ENCODE assay signal across 8 cellular contexts in the genomic region with DNA sequence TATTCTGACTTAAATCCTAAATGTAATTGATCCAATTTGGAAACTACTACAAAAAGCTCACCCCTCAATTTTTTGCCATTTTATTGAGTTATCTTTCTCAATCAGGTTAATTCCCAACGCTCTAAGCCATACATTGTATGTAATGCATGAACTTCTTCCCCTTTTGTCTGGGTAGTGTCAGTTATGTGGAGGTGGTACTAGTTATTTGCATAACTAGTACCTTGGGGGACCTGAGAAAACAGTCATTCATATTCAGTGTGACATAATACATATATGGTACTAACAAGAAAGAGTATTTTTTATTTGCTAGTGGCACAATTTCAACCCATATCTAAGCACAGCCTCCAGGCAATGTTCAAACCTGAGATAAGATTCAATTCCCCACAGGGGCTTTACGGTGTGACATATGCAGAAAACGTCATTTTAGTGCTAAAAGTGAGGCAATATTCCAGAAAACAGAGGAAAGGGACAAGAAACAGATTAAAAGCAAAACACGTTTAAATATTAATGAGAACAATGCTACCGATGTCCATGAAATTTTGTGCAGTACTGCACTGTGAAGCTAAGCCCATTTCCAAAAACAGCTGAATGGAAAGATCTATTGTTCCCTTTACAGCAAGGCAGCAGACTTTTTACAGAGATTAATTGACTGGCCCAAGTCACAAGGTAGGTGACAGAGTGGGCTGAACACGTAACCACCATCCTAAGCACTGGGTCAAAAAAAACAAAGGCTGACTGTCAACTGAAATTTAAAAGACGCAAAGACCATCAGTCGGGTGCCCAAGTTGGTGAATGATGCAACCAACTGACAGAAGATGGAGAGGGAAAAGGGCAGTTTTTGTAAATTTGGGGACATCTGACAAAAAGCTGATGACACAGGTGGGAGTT. TPM values are rescaled to one million over a fixed set of nuclear protein-coding genes. Genes with fewer than 3 reads are reported as not detected.
DNase-seq lines count a peak whose midpoint lies in the region; ATAC-seq, FAIRE-seq and TF ChIP-seq lines count a peak whose summit lies in the region.

No MANE protein-coding gene starts in this region.

- H3K9me3 ChIP-seq in CD8-positive, alpha-beta memory T cell (ENCODE audit: low read length), result no peaks in the 10 kb centered on the region
- H3K9me3 ChIP-seq in Karpas-422 (ENCODE audit: low read length) (no peaks in the 10 kb centered on the region), astrocyte (ENCODE audit: insufficient read depth, low read depth, low read length) (no peaks in the 10 kb centered on the region)

- no peaks in the 10 kb centered on the region for H3K9me3 Mint-ChIP-seq in CD8-positive, alpha-beta memory T cell
- H3K9me3 Mint-ChIP-seq in astrocyte (ENCODE audit: unreplicated experiment), result no peaks in the 10 kb centered on the region
- H3K9me3 Mint-ChIP-seq in mesothelial cell of epicardium, result no peaks in the 10 kb centered on the region

- no peaks in the 10 kb centered on the region for H3K27me3 ChIP-seq in CD8-positive, alpha-beta memory T cell (ENCODE audit: insufficient read depth, low read length, poor library complexity, severe bottlenecking)
- H3K27me3 ChIP-seq in Karpas-422 (ENCODE audit: low read length), result no peaks in the 10 kb centered on the region
- H3K27me3 ChIP-seq in astrocyte (ENCODE audit: insufficient read depth, low read length), result no peaks in the 10 kb centered on the region

- no peaks in the 10 kb centered on the region for H3K27me3 Mint-ChIP-seq in CD8-positive, alpha-beta memory T cell
- H3K27me3 Mint-ChIP-seq in astrocyte (ENCODE audit: low read depth, unreplicated experiment), result no peaks in the 10 kb centered on the region
- H3K27me3 Mint-ChIP-seq in mesothelial cell of epicardium (ENCODE audit: low read depth), result no peaks in the 10 kb centered on the region

- H3K9ac ChIP-seq in Karpas-422 (ENCODE audit: low read length) (peak overlapping the region; percentile 96), astrocyte (ENCODE audit: low read length) (no peak overlapping the region)

- ATAC-seq in HG03196 (IDR thresholded peaks at IDR 0.05; ENCODE audit: unreplicated experiment), result no peak
- ATAC-seq in HG02571 (IDR thresholded peaks at IDR 0.05; ENCODE audit: unreplicated experiment), result no peak

- H3K4me3 Mint-ChIP-seq in CD8-positive, alpha-beta memory T cell, result peak overlapping the region; percentile 84 to 98 (median 88)
- peak overlapping the region; percentile 89 for H3K4me3 Mint-ChIP-seq in astrocyte (ENCODE audit: unreplicated experiment)
- H3K4me3 Mint-ChIP-seq in mesothelial cell of epicardium, result peak overlapping the region; percentile 72

- peak overlapping the region; percentile 54 for H3K4me3 ChIP-seq in CD8-positive, alpha-beta memory T cell (ENCODE audit: low read length)
- H3K4me3 ChIP-seq in Karpas-422 (ENCODE audit: low read length), result peak overlapping the region; percentile 94
- H3K4me3 ChIP-seq in astrocyte (ENCODE audit: insufficient read depth, low read depth, low read length), result no peak overlapping the region

- peak overlapping the region; percentile 81 to 95 (median 92) for H3K27ac Mint-ChIP-seq in CD8-positive, alpha-beta memory T cell
- H3K27ac Mint-ChIP-seq in astrocyte (ENCODE audit: unreplicated experiment) (peak overlapping the region; percentile 31), mesothelial cell of epicardium (peak overlapping the region; percentile 67)

- DNase-seq in CD8-positive, alpha-beta memory T cell, result no peak
- DNase-seq in Karpas-422, result peak; percentile 72
- DNase-seq in astrocyte (ENCODE audit: low read depth), result no peak
- DNase-seq in mesothelial cell of epicardium (ENCODE audit: low spot score in 2 of 2, unreplicated experiment in 2 of 2), result no peak
- no peak for DNase-seq in globus pallidus (ENCODE audit: low spot score)
- no peak for DNase-seq in occipital lobe (lab: John Stamatoyannopoulos, UW)

- FAIRE-seq in astrocyte (lab: Jason Lieb, UNC), result no peak

- peaks cover 19% of the 10 kb centered on the region for H3K79me2 ChIP-seq in Karpas-422 (ENCODE audit: low read length)
- peaks cover 10% of the 10 kb centered on the region for H3K79me2 ChIP-seq in astrocyte (ENCODE audit: insufficient read depth, low read length)

- POLR2A ChIA-PET in CD8-positive, alpha-beta memory T cell (lab: Charles Lee), result interaction anchor here (1.0 kb wide), 1 partner anchor 12 kb away, joined by 4 read pairs; no protein-coding TSS in a partner anchor

- H3K4me1 Mint-ChIP-seq in CD8-positive, alpha-beta memory T cell, result peaks cover 13 to 26% (median 22%) of the 10 kb centered on the region in 3 donors
- H3K4me1 Mint-ChIP-seq in astrocyte (ENCODE audit: low read depth, unreplicated experiment) (peaks cover 6% of the 10 kb centered on the region), mesothelial cell of epicardium (peaks cover 21% of the 10 kb centered on the region)

- H3K4me1 ChIP-seq in CD8-positive, alpha-beta memory T cell (ENCODE audit: insufficient read depth, low read length), result peaks cover 7% of the 10 kb centered on the region
- peaks cover 24% of the 10 kb centered on the region for H3K4me1 ChIP-seq in Karpas-422 (ENCODE audit: low read length)
- H3K4me1 ChIP-seq in astrocyte (ENCODE audit: insufficient read depth, low read length), result no peaks in the 10 kb centered on the region

- TF ChIP-seq CTCF in astrocyte (IDR thresholded peaks at IDR 0.05; ENCODE audit: insufficient read depth, low read depth, low read length) (no peak), mesothelial cell of epicardium (IDR thresholded peaks at IDR 0.05; ENCODE audit: unreplicated experiment) (no peak)

- H4K20me1 ChIP-seq in Karpas-422 (ENCODE audit: insufficient read depth, low read depth, low read length) (no peaks in the 10 kb centered on the region), astrocyte (ENCODE audit: insufficient read depth, low read length) (no peaks in the 10 kb centered on the region)

- H2AFZ ChIP-seq in Karpas-422 (ENCODE audit: low read length), result no peak overlapping the region
- no peak overlapping the region for H2AFZ ChIP-seq in astrocyte (ENCODE audit: low read depth, low read length)

- peaks cover 6 to 16% (median 7%) of the 10 kb centered on the region in 3 donors for H3K36me3 Mint-ChIP-seq in CD8-positive, alpha-beta memory T cell
- H3K36me3 Mint-ChIP-seq in astrocyte (ENCODE audit: low read depth, unreplicated experiment) (peaks cover 13% of the 10 kb centered on the region), mesothelial cell of epicardium (peaks cover 8% of the 10 kb centered on the region)

- H3K36me3 ChIP-seq in CD8-positive, alpha-beta memory T cell (ENCODE audit: insufficient read depth, low read length), result no peaks in the 10 kb centered on the region
- H3K36me3 ChIP-seq in Karpas-422 (ENCODE audit: insufficient read depth, low read length), result 0 out of 2 replicates have a peak, but pooled peaks cover 7% of the 10 kb centered on the region
- peaks cover 3% of the 10 kb centered on the region for H3K36me3 ChIP-seq in astrocyte (ENCODE audit: insufficient read depth, low read length)

- no peaks in the 10 kb centered on the region for H3K9me2 ChIP-seq in Karpas-422 (replicated peaks; ENCODE audit: insufficient read depth, low read length)

- CTCF ChIA-PET in CD8-positive, alpha-beta memory T cell (lab: Charles Lee), result interaction anchor here (1.2 to 2.7 kb wide), 7 partner anchors 12 to 45 kb away, joined by 3 to 24 read pairs (median 5); no protein-coding TSS in a partner anchor

- H3K4me2 ChIP-seq in Karpas-422 (ENCODE audit: low read depth, low read length, poor library complexity, severe bottlenecking) (peak overlapping the region; percentile 86), astrocyte (ENCODE audit: low read length) (peak overlapping the region; percentile 87)

- H3K27ac ChIP-seq in CD8-positive, alpha-beta memory T cell (ENCODE audit: low read depth, low read length), result peak overlapping the region; percentile 76
- H3K27ac ChIP-seq in Karpas-422 (ENCODE audit: low read length) (peak overlapping the region; percentile 70), astrocyte (ENCODE audit: low read depth, low read length) (no peak overlapping the region)

RNA-seq across cellular contexts. Expression of gene HLCS, which starts 1.4 kb away (rescaled TPM):
- total RNA-seq in CD8-positive, alpha-beta memory T cell, result 10 to 100 TPM; 13.4 to 14.7 TPM
- polyA plus RNA-seq in CD8-positive, alpha-beta memory T cell, result 12.7 TPM
- total RNA-seq in Karpas-422 (2014; rRNA removed; shearing (Covaris generic); ENCODE audit: low replicate concordance), result 36.2 and 55.9 TPM in 2 replicates
- 20.9 and 24.3 TPM in 2 replicates for total RNA-seq in astrocyte
- total RNA-seq in mesothelial cell of epicardium, result 19.8 to 20.2 TPM (median 19.8 TPM) in 3 replicates
- total RNA-seq in occipital lobe, result 28.1 TPM

RNA-seq across cellular contexts. Expression of gene RIPPLY3, which starts 41.4 kb away (rescaled TPM):
- under 1 TPM in 1 of 2 experiments, not detected in 1; 0.09 TPM for total RNA-seq in CD8-positive, alpha-beta memory T cell
- polyA plus RNA-seq in CD8-positive, alpha-beta memory T cell, result not detected
- total RNA-seq in Karpas-422 (2014; rRNA removed; shearing (Covaris generic); ENCODE audit: low replicate concordance), result not detected in 2 replicates
- total RNA-seq in astrocyte (not detected in 2 replicates), mesothelial cell of epicardium (0.22 to 0.54 TPM (median 0.38 TPM) in 3 replicates), occipital lobe (not detected)

Comparison
In these comparisons a context has a peak if more than half of its experiments do, and no peak if none do; other contexts are left out.
1. H3K27ac Mint-ChIP-seq: peak in every context shown above with its lines; median percentile 92 in CD8-positive, alpha-beta memory T cell; 67 in mesothelial cell of epicardium; 31 in astrocyte.